11 cellular contexts compared by ENCODE assay signal in the genomic region with DNA sequence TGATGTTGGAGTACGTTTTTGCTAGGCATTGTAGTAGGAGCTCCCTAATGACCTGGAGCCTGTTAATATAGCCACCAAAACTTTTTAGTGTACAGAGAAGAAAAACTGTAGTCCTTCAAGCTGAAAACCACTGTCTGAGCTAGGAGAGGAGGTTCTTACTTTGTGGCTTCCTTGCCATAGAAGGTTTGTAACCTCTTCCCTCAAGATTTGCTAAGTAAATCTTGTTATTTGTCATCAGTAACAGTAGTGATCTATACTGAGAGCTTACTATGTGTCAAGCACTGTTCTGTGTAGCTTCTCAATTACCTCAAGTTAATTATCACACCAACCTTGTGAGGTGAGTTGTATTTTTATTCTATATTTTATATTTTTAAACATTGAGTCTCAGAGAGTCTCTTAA. TPM values are rescaled to one million over a fixed set of nuclear protein-coding genes. Genes with fewer than 3 reads are reported as not detected.
DNase-seq lines count a peak whose midpoint lies in the region; ATAC-seq and TF ChIP-seq lines count a peak whose summit lies in the region.
"Had no signal": no experiment of that assay in that cellular context is flagged by ENCODE, and none has a peak within 500 bp of the region (broad histone marks: within the 10 kb centered on the region; RNA-seq: fewer than 3 reads in every experiment).

No MANE protein-coding gene starts in this region.

- no peak overlapping the region for H3K4me3 ChIP-seq in testis

- peak overlapping the region; percentile 63 for H3K4me3 Mint-ChIP-seq in activated CD4-positive, alpha-beta T cell treated with anti-CD3 and anti-CD28 coated beads for 36 hours
- H3K4me3 Mint-ChIP-seq in naive thymus-derived CD8-positive, alpha-beta T cell, result peak overlapping the region; percentile 49 to 92 (median 84)

- ATAC-seq in activated CD4-positive, alpha-beta T cell treated with anti-CD3 and anti-CD28 coated beads for 36 hours, result peak; percentile 44
- ATAC-seq in GM21619 (IDR thresholded peaks at IDR 0.05; ENCODE audit: unreplicated experiment), result peak; percentile 94
- ATAC-seq in HG03354 (IDR thresholded peaks at IDR 0.05; ENCODE audit: poor library complexity, severe bottlenecking, unreplicated experiment), result peak; percentile 95
- ATAC-seq in naive thymus-derived CD8-positive, alpha-beta T cell, result peak; percentile 9 to 21

- peaks cover 21% of the 10 kb centered on the region for H3K4me1 ChIP-seq in testis

- CTCF ChIA-PET in activated CD4-positive, alpha-beta T cell treated with anti-CD3 and anti-CD28 coated beads for 36 hours (lab: Charles Lee), result interaction anchor here (0.6 to 2.7 kb wide), 22 partner anchors 9 to 526 kb away, joined by 3 to 27 read pairs (median 4); a partner anchor contains a TSS

- intact Hi-C loops in activated CD4-positive, alpha-beta T cell treated with anti-CD3 and anti-CD28 coated beads for 36 hours (cut with DNase I, micrococcal nuclease), result loop anchor here (1.0 to 5.0 kb wide), 8 partner anchors 8 to 325 kb away; a partner anchor contains a TSS
- intact Hi-C loops in testis (cut with DNase I; ENCODE audit: low total_unique reads), result no loop called here

- no peaks in the 10 kb centered on the region for H3K27me3 Mint-ChIP-seq in activated CD4-positive, alpha-beta T cell treated with anti-CD3 and anti-CD28 coated beads for 36 hours
- no peaks in the 10 kb centered on the region for H3K27me3 Mint-ChIP-seq in naive thymus-derived CD8-positive, alpha-beta T cell
- H3K27me3 Mint-ChIP-seq: progenitor cell of endocrine pancreas had no signal

- peaks cover 91% of the 10 kb centered on the region for H3K4me1 Mint-ChIP-seq in activated CD4-positive, alpha-beta T cell treated with anti-CD3 and anti-CD28 coated beads for 36 hours
- peaks cover 26 to 92% (median 83%) of the 10 kb centered on the region in 4 donors for H3K4me1 Mint-ChIP-seq in naive thymus-derived CD8-positive, alpha-beta T cell

- H3K36me3 ChIP-seq in testis (ENCODE audit: low read depth, missing control alignments), result no peaks in the 10 kb centered on the region

- H3K9me3 ChIP-seq in testis, result no peaks in the 10 kb centered on the region

- TF ChIP-seq POLR2A in testis (IDR thresholded peaks at IDR 0.05), result no peak

- 78 to 92% methylated on average over 1 of the region's 1 CpG for WGBS in testis, 2 donors

- POLR2A ChIA-PET in activated CD4-positive, alpha-beta T cell treated with anti-CD3 and anti-CD28 coated beads for 36 hours (lab: Charles Lee), result interaction anchor here (0.5 to 3.7 kb wide), 15 partner anchors 8 to 570 kb away, joined by 3 to 28 read pairs (median 6); a partner anchor contains a TSS
- POLR2A ChIA-PET in naive thymus-derived CD8-positive, alpha-beta T cell (lab: Charles Lee), result interaction anchor here (0.7 to 13.2 kb wide), 22 partner anchors 8 to 306 kb away, joined by 3 to 329 read pairs (median 5); a partner anchor contains a TSS

- H3K36me3 Mint-ChIP-seq in activated CD4-positive, alpha-beta T cell treated with anti-CD3 and anti-CD28 coated beads for 36 hours (ENCODE audit: low read depth), result peaks cover 33% of the 10 kb centered on the region
- H3K36me3 Mint-ChIP-seq in naive thymus-derived CD8-positive, alpha-beta T cell, result peaks cover 0 to 2% (median 0%) of the 10 kb centered on the region in 3 donors

- no peak overlapping the region for H3K27ac ChIP-seq in testis

- DNase-seq in activated CD4-positive, alpha-beta T cell treated with anti-CD3 and anti-CD28 coated beads for 36 hours, result no peak
- no peak for DNase-seq in activated CD4-positive, alpha-beta T cell treated with anti-CD3 and anti-CD28 coated beads for 48 hours
- DNase-seq in naive thymus-derived CD8-positive, alpha-beta T cell, result peak in 4 of 10 donors; percentile 23 to 61 (median 50)
- DNase-seq in islet precursor cell, result no peak
- no peak for DNase-seq in HUDEP-2 (lab: John Stamatoyannopoulos, UW; ENCODE audit: unreplicated experiment in 76 of 76)
- DNase-seq in testis, result no peak
- DNase-seq: 8988T, OCI-M1 had no signal

- H3K27me3 ChIP-seq in testis, result no peaks in the 10 kb centered on the region

- H3K27ac Mint-ChIP-seq in activated CD4-positive, alpha-beta T cell treated with anti-CD3 and anti-CD28 coated beads for 36 hours, result peak overlapping the region; percentile 99
- peak overlapping the region; percentile 94 to 100 (median 99) for H3K27ac Mint-ChIP-seq in naive thymus-derived CD8-positive, alpha-beta T cell
- H3K27ac Mint-ChIP-seq: progenitor cell of endocrine pancreas had no signal

- peaks cover 4% of the 10 kb centered on the region for H3K9me3 Mint-ChIP-seq in activated CD4-positive, alpha-beta T cell treated with anti-CD3 and anti-CD28 coated beads for 36 hours (ENCODE audit: low read depth)
- H3K9me3 Mint-ChIP-seq in naive thymus-derived CD8-positive, alpha-beta T cell, result no peaks in the 10 kb centered on the region

- no peak for TF ChIP-seq CTCF in testis (IDR thresholded peaks at IDR 0.05)

RNA-seq across cellular contexts. Expression of a gene that starts 21.2 kb away (rescaled TPM):
- total RNA-seq in activated CD4-positive, alpha-beta T cell treated with anti-CD3 and anti-CD28 coated beads for 36 hours, result 10 to 100 TPM; 31.5 to 37.1 TPM
- 10 to 100 TPM; 52.2 to 53.3 TPM for total RNA-seq in naive thymus-derived CD8-positive, alpha-beta T cell
- polyA plus RNA-seq in naive thymus-derived CD8-positive, alpha-beta T cell, result 10 to 100 TPM; 10.0 to 19.2 (median 14.2) TPM
- total RNA-seq in testis, result 10 to 100 TPM; 16.2 to 19.8 TPM
- 8.2 TPM for polyA plus RNA-seq in testis (ENCODE audit: insufficient read depth, low read depth, low replicate concordance)

Comparison
In these comparisons a context has a peak if more than half of its experiments do, and no peak if none do; other contexts are left out.
1. ATAC-seq: peak in every context shown above with its lines; median percentile 95 in HG03354; 94 in GM21619; 44 in activated CD4-positive, alpha-beta T cell treated with anti-CD3 and anti-CD28 coated beads for 36 hours; 15 in naive thymus-derived CD8-positive, alpha-beta T cell.